In the genomic region with DNA sequence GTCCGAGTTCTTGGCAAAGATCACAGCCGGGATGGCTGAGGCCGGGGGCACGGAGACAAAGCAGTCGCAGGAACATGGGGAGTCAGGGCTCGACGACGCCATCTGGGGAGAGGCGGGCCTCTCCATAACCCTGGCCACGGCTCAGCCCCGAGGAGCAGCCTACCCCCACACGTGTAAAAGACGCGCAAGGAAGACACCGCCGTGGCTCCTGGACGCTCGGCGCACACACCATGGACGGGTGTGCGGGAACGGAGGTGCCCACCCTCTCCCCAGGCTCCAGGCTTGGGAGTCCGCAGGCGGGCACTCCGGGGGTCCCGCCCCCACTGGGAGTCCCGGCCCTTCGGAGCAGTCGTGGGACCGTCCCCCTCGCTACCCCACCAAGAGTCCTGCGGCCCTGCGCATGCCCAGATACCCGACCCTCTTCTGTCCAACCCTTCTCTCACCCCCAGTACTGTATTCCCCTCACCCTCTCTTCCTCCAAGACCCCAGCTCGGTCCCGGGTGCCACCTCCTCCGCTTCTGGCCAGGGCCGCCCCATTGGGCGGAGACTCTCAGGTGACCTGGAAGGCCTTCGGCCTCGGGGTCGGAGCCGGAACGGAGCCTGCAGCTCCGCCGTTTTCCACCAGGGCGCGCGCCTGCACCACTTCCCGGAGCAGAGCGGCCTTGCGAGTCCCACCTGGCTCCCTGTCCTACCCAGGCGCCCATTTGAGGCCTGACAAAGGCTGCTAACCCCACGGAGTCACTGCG, we compare ENCODE assay signal across 1 cellular context.
TF ChIP-seq lines count a peak whose summit lies in the region.

Gene SCRN2 (minus strand): TSS at position 532 of the 746 bp plus-strand sequence. CDS start 430 bp downstream, at position 102.

TF ChIP-seq in GM12878, 131 proteins besides CTCF, POLR2A, EP300 and RAD21 (continued from another document and continues in another):
- peak; percentile 86 for TF ChIP-seq TCF12 (IDR thresholded peaks at IDR 0.05; ENCODE audit: low read depth, low read length)
- peak; percentile 72; the same call in 1 of the 2 replicates for TF ChIP-seq GABPA (IDR thresholded peaks at IDR 0.05; ENCODE audit: low read depth)
- no peak for TF ChIP-seq HCFC1 (IDR thresholded peaks at IDR 0.05; ENCODE audit: low read length)
- TF ChIP-seq CREB1 (IDR thresholded peaks at IDR 0.05; ENCODE audit: low read depth): 0 out of 2 replicates have a peak, but pooled peaks have one; percentile 26
- TF ChIP-seq CEBPB (IDR thresholded peaks at IDR 0.05; ENCODE audit: borderline replicate concordance in 1 of 2, low read depth in 2 of 2, low read length in 2 of 2): no peak
- no peak for TF ChIP-seq DPF2 (IDR thresholded peaks at IDR 0.05)
- TF ChIP-seq, protein P1, sequence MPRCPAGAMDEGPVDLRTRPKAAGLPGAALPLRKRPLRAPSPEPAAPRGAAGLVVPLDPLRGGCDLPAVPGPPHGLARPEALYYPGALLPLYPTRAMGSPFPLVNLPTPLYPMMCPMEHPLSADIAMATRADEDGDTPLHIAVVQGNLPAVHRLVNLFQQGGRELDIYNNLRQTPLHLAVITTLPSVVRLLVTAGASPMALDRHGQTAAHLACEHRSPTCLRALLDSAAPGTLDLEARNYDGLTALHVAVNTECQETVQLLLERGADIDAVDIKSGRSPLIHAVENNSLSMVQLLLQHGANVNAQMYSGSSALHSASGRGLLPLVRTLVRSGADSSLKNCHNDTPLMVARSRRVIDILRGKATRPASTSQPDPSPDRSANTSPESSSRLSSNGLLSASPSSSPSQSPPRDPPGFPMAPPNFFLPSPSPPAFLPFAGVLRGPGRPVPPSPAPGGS (IDR thresholded peaks at IDR 0.05; ENCODE audit: borderline replicate concordance, insufficient read depth, low read depth, low read length, poor library complexity, severe bottlenecking): no peak
- peak; percentile 81 for TF ChIP-seq HDGF (IDR thresholded peaks at IDR 0.05)
- TF ChIP-seq, protein P2, sequence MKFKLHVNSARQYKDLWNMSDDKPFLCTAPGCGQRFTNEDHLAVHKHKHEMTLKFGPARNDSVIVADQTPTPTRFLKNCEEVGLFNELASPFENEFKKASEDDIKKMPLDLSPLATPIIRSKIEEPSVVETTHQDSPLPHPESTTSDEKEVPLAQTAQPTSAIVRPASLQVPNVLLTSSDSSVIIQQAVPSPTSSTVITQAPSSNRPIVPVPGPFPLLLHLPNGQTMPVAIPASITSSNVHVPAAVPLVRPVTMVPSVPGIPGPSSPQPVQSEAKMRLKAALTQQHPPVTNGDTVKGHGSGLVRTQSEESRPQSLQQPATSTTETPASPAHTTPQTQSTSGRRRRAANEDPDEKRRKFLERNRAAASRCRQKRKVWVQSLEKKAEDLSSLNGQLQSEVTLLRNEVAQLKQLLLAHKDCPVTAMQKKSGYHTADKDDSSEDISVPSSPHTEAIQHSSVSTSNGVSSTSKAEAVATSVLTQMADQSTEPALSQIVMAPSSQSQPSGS (IDR thresholded peaks at IDR 0.05; ENCODE audit: low read length): no peak
- TF ChIP-seq SPI1 (IDR thresholded peaks at IDR 0.05; ENCODE audit: borderline replicate concordance, insufficient read depth, low read depth, low read length): no peak
- TF ChIP-seq SREBF2 (IDR thresholded peaks at IDR 0.05; ENCODE audit: low read length): no peak
- no peak for TF ChIP-seq MTA3 (IDR thresholded peaks at IDR 0.05; ENCODE audit: borderline replicate concordance, low read length)
- TF ChIP-seq ZNF217 (IDR thresholded peaks at IDR 0.05): no peak
- TF ChIP-seq SMAD1 (IDR thresholded peaks at IDR 0.05; ENCODE audit: low read depth, partially characterized antibody): no peak
- no peak for TF ChIP-seq MEF2A (IDR thresholded peaks at IDR 0.05; ENCODE audit: insufficient read depth, low read depth, low read length)
- 0 out of 2 replicates have a peak, but pooled peaks have one; percentile 45 for TF ChIP-seq RCOR1 (conservative IDR thresholded peaks at IDR 0.05; ENCODE audit: low read depth, low read length)
- TF ChIP-seq, protein P3, sequence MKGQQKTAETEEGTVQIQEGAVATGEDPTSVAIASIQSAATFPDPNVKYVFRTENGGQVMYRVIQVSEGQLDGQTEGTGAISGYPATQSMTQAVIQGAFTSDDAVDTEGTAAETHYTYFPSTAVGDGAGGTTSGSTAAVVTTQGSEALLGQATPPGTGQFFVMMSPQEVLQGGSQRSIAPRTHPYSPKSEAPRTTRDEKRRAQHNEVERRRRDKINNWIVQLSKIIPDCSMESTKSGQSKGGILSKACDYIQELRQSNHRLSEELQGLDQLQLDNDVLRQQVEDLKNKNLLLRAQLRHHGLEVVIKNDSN (IDR thresholded peaks at IDR 0.05; ENCODE audit: borderline replicate concordance, extremely low read length, insufficient read depth, low read depth, low read length): peak; percentile 68
- TF ChIP-seq CHD2 (IDR thresholded peaks at IDR 0.05; ENCODE audit: borderline replicate concordance, low read depth, low read length): peak; percentile 55; the same call in 1 of the 2 replicates
- no peak for TF ChIP-seq REST (IDR thresholded peaks at IDR 0.05; ENCODE audit: low read depth, low read length)
- TF ChIP-seq POU2F2 (IDR thresholded peaks at IDR 0.05; ENCODE audit: borderline replicate concordance, low read depth, low read length): 0 out of 3 replicates have a peak, but pooled peaks have one; percentile 27
- no peak for TF ChIP-seq FOS (IDR thresholded peaks at IDR 0.05; ENCODE audit: borderline replicate concordance, extremely low read depth, insufficient read length)
- no peak for TF ChIP-seq E4F1 (IDR thresholded peaks at IDR 0.05; ENCODE audit: borderline replicate concordance, partially characterized antibody)
- peak; percentile 32 for TF ChIP-seq SP1 (IDR thresholded peaks at IDR 0.05; ENCODE audit: low read depth, low read length)
- peak; percentile 35; the same call in 1 of the 2 replicates for TF ChIP-seq PAX5 (IDR thresholded peaks at IDR 0.05; ENCODE audit: borderline replicate concordance, low read depth, low read length)
- TF ChIP-seq IKZF1 (conservative IDR thresholded peaks at IDR 0.05): peak; percentile 51
- TF ChIP-seq WRNIP1 (IDR thresholded peaks at IDR 0.05; ENCODE audit: borderline replicate concordance, low read depth, low read length): no peak
- TF ChIP-seq NKRF (conservative IDR thresholded peaks at IDR 0.05): peak; percentile 59; the same call in 1 of the 2 replicates
- no peak for TF ChIP-seq MXI1 (IDR thresholded peaks at IDR 0.05; ENCODE audit: low read depth, low read length)
- 0 out of 2 replicates have a peak, but pooled peaks have one; percentile 52 for TF ChIP-seq ZNF207 (IDR thresholded peaks at IDR 0.05; ENCODE audit: borderline replicate concordance)
- no peak for TF ChIP-seq IRF4 (IDR thresholded peaks at IDR 0.05; ENCODE audit: low read depth, low read length)
- peak; percentile 53; the same call in 1 of the 2 replicates for TF ChIP-seq ZBTB40 (IDR thresholded peaks at IDR 0.05; ENCODE audit: borderline replicate concordance)
- TF ChIP-seq RELA (IDR thresholded peaks at IDR 0.05; ENCODE audit: borderline replicate concordance, partially characterized antibody): peak; percentile 55
- TF ChIP-seq EED (IDR thresholded peaks at IDR 0.05; ENCODE audit: low read depth): no peak
